In the genomic region with DNA sequence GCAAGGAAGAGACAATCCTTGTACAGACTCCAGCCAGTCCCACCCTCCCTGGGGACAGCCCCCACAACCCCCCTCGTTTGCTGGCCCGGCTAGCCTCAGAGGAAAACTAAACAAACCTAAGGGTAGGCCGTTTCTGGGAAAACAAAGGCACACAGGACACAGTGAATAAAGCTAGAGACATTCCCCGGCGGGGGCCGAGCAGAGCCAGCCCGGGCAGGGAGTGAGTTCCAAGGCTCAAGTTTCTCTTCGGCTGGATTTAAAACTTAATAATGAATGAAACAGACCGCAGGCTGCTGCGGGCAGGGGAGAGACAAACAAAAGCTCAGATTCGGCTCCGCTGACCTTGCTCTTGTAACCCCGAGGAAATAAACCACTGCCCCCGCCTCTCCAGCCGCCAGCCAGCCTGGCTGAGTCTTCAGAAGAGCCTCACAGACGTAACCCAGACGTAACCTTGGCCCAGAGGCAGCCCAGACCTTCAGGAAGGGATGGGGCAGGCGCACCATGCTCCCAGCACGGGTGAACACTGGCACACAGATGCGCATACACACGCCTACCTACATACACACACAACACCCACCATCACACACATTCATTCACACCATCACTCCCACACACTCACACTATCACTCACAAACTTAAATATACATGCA, we compare ENCODE assay signal across 11 cellular contexts.
DNase-seq lines count a peak whose midpoint lies in the region; ATAC-seq and TF ChIP-seq lines count a peak whose summit lies in the region.
"Had no signal": no experiment of that assay in that cellular context is flagged by ENCODE, and none has a peak within 500 bp of the region (broad histone marks: within the 10 kb centered on the region; RNA-seq: fewer than 3 reads in every experiment).

No MANE protein-coding gene starts in this region.

- peak overlapping the region; percentile 0 for H2BK5ac ChIP-seq in trophoblast cell (ENCODE audit: low read depth, low read length, poor library complexity)

- intact Hi-C loops in left ventricle myocardium inferior (cut with micrococcal nuclease) (no loop called here), dorsolateral prefrontal cortex (cut with DNase I) (no loop called here)

- in situ Hi-C loops in ACHN (cut with HindIII; ENCODE audit: low pct_ligation_motif_present, low pct_unique_long_range_greater_than_20kb, low sequenced_read_pairs) = no loop called here

- no peaks in the 10 kb centered on the region for H3K36me3 ChIP-seq in DND-41 (ENCODE audit: insufficient read depth, low read length)
- H3K36me3 ChIP-seq in left ventricle myocardium inferior = peaks cover 35% of the 10 kb centered on the region
- peaks cover 29 to 34% of the 10 kb centered on the region in 2 experiments for H3K36me3 ChIP-seq in trophoblast cell (ENCODE audit: control insufficient read depth in 1 of 2, insufficient read depth in 2 of 2, low read length in 2 of 2)

- no peak overlapping the region for H2AFZ ChIP-seq in DND-41 (ENCODE audit: low read depth, low read length)
- H2AFZ ChIP-seq in trophoblast cell (ENCODE audit: insufficient read depth, low read length, poor library complexity) = no peak overlapping the region

- H4K20me1 ChIP-seq in DND-41 (ENCODE audit: insufficient read depth, low read length) = no peaks in the 10 kb centered on the region

- peaks cover 73% of the 10 kb centered on the region for H3K4me1 ChIP-seq in DND-41 (ENCODE audit: insufficient read depth, low read length)
- H3K4me1 ChIP-seq in left ventricle myocardium inferior = peaks cover 42% of the 10 kb centered on the region
- H3K4me1 ChIP-seq in trophoblast cell (ENCODE audit: control insufficient read depth in 1 of 2, insufficient read depth in 2 of 2, low read length in 2 of 2) = peaks cover 18 to 19% of the 10 kb centered on the region in 2 experiments

- no peak overlapping the region for H2AK5ac ChIP-seq in trophoblast cell (ENCODE audit: low read length)

- ATAC-seq in DND-41 (ENCODE audit: insufficient read depth, low read depth) (no peak), HG02759 (IDR thresholded peaks at IDR 0.05; ENCODE audit: unreplicated experiment) (no peak)

- TF ChIP-seq CTCF in DND-41 (IDR thresholded peaks at IDR 0.05; ENCODE audit: borderline replicate concordance, extremely low read depth, low read length, poor library complexity, severe bottlenecking) (no peak), left ventricle myocardium inferior (IDR thresholded peaks at IDR 0.05; ENCODE audit: borderline replicate concordance) (no peak), dorsolateral prefrontal cortex (IDR thresholded peaks at IDR 0.05 in 54 of 56, conservative IDR thresholded peaks at IDR 0.05 in 2 of 56; ENCODE audit: low read depth in 1 of 56, partially characterized antibody in 56 of 56) (no peak)

- no peak overlapping the region for H4K12ac ChIP-seq in trophoblast cell (ENCODE audit: low read depth, low read length)

- H3K79me2 ChIP-seq in DND-41 (ENCODE audit: insufficient read depth, low read length) = no peaks in the 10 kb centered on the region
- no peaks in the 10 kb centered on the region for H3K79me2 ChIP-seq in trophoblast cell (ENCODE audit: control insufficient read depth, insufficient read depth, low read length, poor library complexity)

- peaks cover 4% of the 10 kb centered on the region for H3K79me1 ChIP-seq in trophoblast cell (ENCODE audit: low read length)

- no peak overlapping the region for H3K18ac ChIP-seq in trophoblast cell (ENCODE audit: low read length)

- H3K9me3 ChIP-seq in DND-41 (ENCODE audit: insufficient read depth, low read length, severe bottlenecking) (no peaks in the 10 kb centered on the region), left ventricle myocardium inferior (replicated peaks) (no peaks in the 10 kb centered on the region), trophoblast cell (ENCODE audit: insufficient read depth, low read depth, low read length) (peaks cover 3% of the 10 kb centered on the region)

- no peak overlapping the region for H3K23ac ChIP-seq in trophoblast cell (ENCODE audit: low read length)

- H3K27me3 ChIP-seq in DND-41 (ENCODE audit: insufficient read depth, low read length, poor library complexity) = no peaks in the 10 kb centered on the region
- no peaks in the 10 kb centered on the region for H3K27me3 ChIP-seq in left ventricle myocardium inferior (ENCODE audit: low read depth)
- H3K27me3 ChIP-seq in trophoblast cell (ENCODE audit: insufficient read depth, low read length) = no peaks in the 10 kb centered on the region
- peaks cover 0 to 3% (median 0%) of the 10 kb centered on the region in 45 donors for H3K27me3 ChIP-seq in dorsolateral prefrontal cortex

- H3K9ac ChIP-seq in DND-41 (ENCODE audit: low read depth, low read length) (no peak overlapping the region), trophoblast cell (ENCODE audit: low read length) (no peak overlapping the region)

- DNase-seq in DND-41 (no peak), amniotic epithelial cell (ENCODE audit: low read depth) (peak; percentile 12), left ventricle myocardium inferior (peak; percentile 71), trophoblast cell (no peak), dorsolateral prefrontal cortex (no peak), ACHN (no peak), amniotic stem cell (lab: John Stamatoyannopoulos, UW) (no peak)
- DNase-seq: activated T-cell treated with anti-CD3 and anti-CD28 coated beads for 4 hours; NCI-H1417 treated with DMSO at 0.1 percent for 48 hours; stimulated activated CD4-positive, alpha-beta T cell treated with anti-CD3 and anti-CD28 coated beads, Interleukin-12 subunit alpha, Interleukin-12 subunit beta, amount 100 ng/mL, for 4 hours had no signal

- H3K4me2 ChIP-seq in DND-41 (ENCODE audit: insufficient read depth, low read length) = 0 out of 2 replicates have a peak overlapping the region, but pooled peaks have one; percentile 23
- peak overlapping the region; percentile 13 for H3K4me2 ChIP-seq in trophoblast cell (ENCODE audit: low read length)

- no peak overlapping the region for H2BK12ac ChIP-seq in trophoblast cell (ENCODE audit: low read length)

- H3K4ac ChIP-seq in trophoblast cell (ENCODE audit: low read depth, low read length) = no peak overlapping the region

- no CpG with 5 or more reads among the region's 21 CpGs for WGBS in trophoblast cell (ENCODE audit: extremely low coverage, insufficient coverage, insufficient read length)

- H3K4me3 ChIP-seq in DND-41 (ENCODE audit: low read depth in 1 of 2, low read length in 2 of 2) (no peak overlapping the region), left ventricle myocardium inferior (peak overlapping the region; percentile 25), trophoblast cell (ENCODE audit: low read depth, low read length) (no peak overlapping the region), dorsolateral prefrontal cortex (no peak overlapping the region)

- H3K14ac ChIP-seq in trophoblast cell (ENCODE audit: low read length) = no peak overlapping the region

- H4K91ac ChIP-seq in trophoblast cell (ENCODE audit: low read depth, low read length) = no peak overlapping the region

- H3K27ac ChIP-seq in DND-41 (ENCODE audit: low read length) = peak overlapping the region; percentile 67
- peak overlapping the region; percentile 81 for H3K27ac ChIP-seq in left ventricle myocardium inferior (replicated peaks)
- H3K27ac ChIP-seq in trophoblast cell (ENCODE audit: low read depth, low read length) = peak overlapping the region; percentile 57
- H3K27ac ChIP-seq in dorsolateral prefrontal cortex = peak overlapping the region in 10 of 59 donors; percentile 0 to 65 (median 40)

- H4K8ac ChIP-seq in trophoblast cell (ENCODE audit: low read depth, low read length) = no peak overlapping the region

- H2BK120ac ChIP-seq in trophoblast cell (ENCODE audit: insufficient read depth, low read length, poor library complexity) = no peak overlapping the region

Comparison
In these comparisons a context has a peak if more than half of its experiments do, and no peak if none do; other contexts are left out.
1. DNase-seq: peak in amniotic epithelial cell (single experiment) and left ventricle myocardium inferior (single experiment); none in DND-41 (single experiment), trophoblast cell (0 of 2), dorsolateral prefrontal cortex (0 of 10), ACHN (single experiment) and amniotic stem cell (single experiment).